ENCODE assay signal across 1 cellular context in genomic region chr18:26648509-26649192, GRCh38.
A peak's percentile ranks its signal among the peaks of the same experiment; 100 is the strongest.
TF ChIP-seq lines count a peak whose summit lies in the region.

No MANE protein-coding gene starts in this region.

TF ChIP-seq in GM12878, 131 proteins besides CTCF, POLR2A, EP300 and RAD21 (continued from another document):
- TF ChIP-seq CEBPZ (IDR thresholded peaks at IDR 0.05; ENCODE audit: low read depth, low read length) (no peak), SREBF1 (IDR thresholded peaks at IDR 0.05; ENCODE audit: low read length) (no peak), MAX (IDR thresholded peaks at IDR 0.05; ENCODE audit: low read depth, low read length) (no peak), HCFC1 (IDR thresholded peaks at IDR 0.05; ENCODE audit: low read length) (no peak), POLR2AphosphoS5 (IDR thresholded peaks at IDR 0.05; ENCODE audit: low read length) (no peak), MLLT1 (IDR thresholded peaks at IDR 0.05) (no peak), USF2 (IDR thresholded peaks at IDR 0.05; ENCODE audit: borderline replicate concordance, low read depth, low read length) (peak; percentile 3; the same call in 1 of the 2 replicates), TARDBP (IDR thresholded peaks at IDR 0.05; ENCODE audit: borderline replicate concordance) (no peak), SRF (IDR thresholded peaks at IDR 0.05; ENCODE audit: low read depth in 2 of 2, low read length in 2 of 2) (no peak), RUNX3 (IDR thresholded peaks at IDR 0.05; ENCODE audit: low read length) (peak; percentile 69), BHLHE40 (IDR thresholded peaks at IDR 0.05; ENCODE audit: borderline replicate concordance in 1 of 2, low read depth in 2 of 2, low read length in 1 of 2) (peak; percentile 54 to 58; a peak in 3 of 4 replicates), ZNF687 (IDR thresholded peaks at IDR 0.05) (no peak), YBX1 (IDR thresholded peaks at IDR 0.05) (no peak), REST (IDR thresholded peaks at IDR 0.05; ENCODE audit: low read depth, low read length) (no peak), NFIC (IDR thresholded peaks at IDR 0.05; ENCODE audit: low read depth, low read length) (no peak), CREM (IDR thresholded peaks at IDR 0.05; ENCODE audit: low read depth) (no peak), NRF1 (conservative IDR thresholded peaks at IDR 0.05; ENCODE audit: low read depth, low read length) (no peak), ZBTB11 (CRISPR knock-in tag; IDR thresholded peaks at IDR 0.05) (no peak), SREBF2 (IDR thresholded peaks at IDR 0.05; ENCODE audit: low read length) (no peak)
TF ChIP-seq in GM12878: peak in this region for 3.
